ENCODE assay signal across 1 cellular context in the genomic region with DNA sequence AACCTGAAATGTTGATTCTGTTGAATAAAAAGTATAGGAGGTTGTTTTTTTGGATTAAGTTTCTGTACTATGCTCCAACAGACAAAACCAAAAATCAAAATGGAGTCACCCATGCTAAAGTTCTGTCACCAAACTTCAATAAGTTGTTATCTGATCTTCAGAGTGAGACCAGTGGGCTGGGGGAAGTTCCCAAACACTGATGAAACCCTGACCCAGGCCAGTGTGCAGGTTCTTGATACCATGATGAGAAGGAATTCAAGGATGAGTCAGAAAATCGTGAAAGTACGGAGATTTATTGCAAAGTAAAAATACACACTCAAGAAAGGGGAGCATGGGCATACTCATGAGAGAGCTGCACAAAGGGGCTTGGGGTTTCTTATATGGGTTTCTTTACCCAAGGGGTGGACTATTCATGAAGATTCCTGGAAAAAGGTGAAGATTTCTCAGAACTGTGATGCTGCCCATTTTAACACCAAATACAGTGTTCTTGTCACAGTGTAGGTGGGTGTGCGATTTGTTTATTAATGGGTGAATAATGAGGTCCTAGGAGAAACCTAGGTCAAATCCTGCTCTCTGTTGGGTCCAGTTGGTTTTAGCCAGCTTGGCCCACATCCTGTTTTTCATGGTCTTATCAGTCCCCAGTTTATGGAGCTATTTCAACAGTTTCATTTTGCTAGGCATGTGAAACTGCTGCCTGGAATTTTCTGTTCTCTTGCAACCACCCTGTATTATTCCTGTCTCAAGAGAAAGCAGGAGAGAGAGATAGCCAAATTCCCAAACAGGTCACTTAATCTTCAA.
TF ChIP-seq lines count a peak whose summit lies in the region.

No MANE protein-coding gene starts in this region.

TF ChIP-seq in K562, 482 proteins besides CTCF, POLR2A, EP300 and RAD21 (continued from another document and continues in another):
- TF ChIP-seq, protein P1, sequence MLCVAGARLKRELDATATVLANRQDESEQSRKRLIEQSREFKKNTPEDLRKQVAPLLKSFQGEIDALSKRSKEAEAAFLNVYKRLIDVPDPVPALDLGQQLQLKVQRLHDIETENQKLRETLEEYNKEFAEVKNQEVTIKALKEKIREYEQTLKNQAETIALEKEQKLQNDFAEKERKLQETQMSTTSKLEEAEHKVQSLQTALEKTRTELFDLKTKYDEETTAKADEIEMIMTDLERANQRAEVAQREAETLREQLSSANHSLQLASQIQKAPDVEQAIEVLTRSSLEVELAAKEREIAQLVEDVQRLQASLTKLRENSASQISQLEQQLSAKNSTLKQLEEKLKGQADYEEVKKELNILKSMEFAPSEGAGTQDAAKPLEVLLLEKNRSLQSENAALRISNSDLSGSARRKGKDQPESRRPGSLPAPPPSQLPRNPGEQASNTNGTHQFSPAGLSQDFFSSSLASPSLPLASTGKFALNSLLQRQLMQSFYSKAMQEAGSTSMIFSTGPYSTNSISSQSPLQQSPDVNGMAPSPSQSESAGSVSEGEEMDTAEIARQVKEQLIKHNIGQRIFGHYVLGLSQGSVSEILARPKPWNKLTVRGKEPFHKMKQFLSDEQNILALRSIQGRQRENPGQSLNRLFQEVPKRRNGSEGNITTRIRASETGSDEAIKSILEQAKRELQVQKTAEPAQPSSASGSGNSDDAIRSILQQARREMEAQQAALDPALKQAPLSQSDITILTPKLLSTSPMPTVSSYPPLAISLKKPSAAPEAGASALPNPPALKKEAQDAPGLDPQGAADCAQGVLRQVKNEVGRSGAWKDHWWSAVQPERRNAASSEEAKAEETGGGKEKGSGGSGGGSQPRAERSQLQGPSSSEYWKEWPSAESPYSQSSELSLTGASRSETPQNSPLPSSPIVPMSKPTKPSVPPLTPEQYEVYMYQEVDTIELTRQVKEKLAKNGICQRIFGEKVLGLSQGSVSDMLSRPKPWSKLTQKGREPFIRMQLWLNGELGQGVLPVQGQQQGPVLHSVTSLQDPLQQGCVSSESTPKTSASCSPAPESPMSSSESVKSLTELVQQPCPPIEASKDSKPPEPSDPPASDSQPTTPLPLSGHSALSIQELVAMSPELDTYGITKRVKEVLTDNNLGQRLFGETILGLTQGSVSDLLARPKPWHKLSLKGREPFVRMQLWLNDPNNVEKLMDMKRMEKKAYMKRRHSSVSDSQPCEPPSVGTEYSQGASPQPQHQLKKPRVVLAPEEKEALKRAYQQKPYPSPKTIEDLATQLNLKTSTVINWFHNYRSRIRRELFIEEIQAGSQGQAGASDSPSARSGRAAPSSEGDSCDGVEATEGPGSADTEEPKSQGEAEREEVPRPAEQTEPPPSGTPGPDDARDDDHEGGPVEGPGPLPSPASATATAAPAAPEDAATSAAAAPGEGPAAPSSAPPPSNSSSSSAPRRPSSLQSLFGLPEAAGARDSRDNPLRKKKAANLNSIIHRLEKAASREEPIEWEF (CRISPR knock-in tag; IDR thresholded peaks at IDR 0.05), result peak; percentile 97
- TF ChIP-seq SIN3B (IDR thresholded peaks at IDR 0.05; ENCODE audit: low read depth) (no peak), XRCC4 (IDR thresholded peaks at IDR 0.05; ENCODE audit: extremely low read depth, insufficient read depth, insufficient read length) (no peak), HNRNPL (IDR thresholded peaks at IDR 0.05; ENCODE audit: low read depth, low read length) (no peak), KAT8 (IDR thresholded peaks at IDR 0.05; ENCODE audit: low read depth) (no peak), NFE2L1 (tag; IDR thresholded peaks at IDR 0.05; ENCODE audit: borderline replicate concordance, low read depth) (peak; percentile 72), STAT5A (IDR thresholded peaks at IDR 0.05; ENCODE audit: borderline replicate concordance, low read length) (no peak), KDM2B (CRISPR knock-in tag; IDR thresholded peaks at IDR 0.05) (no peak), SP2 (IDR thresholded peaks at IDR 0.05; ENCODE audit: extremely low read depth, low read depth, low read length, poor library complexity, severe bottlenecking) (no peak), CBX1 (IDR thresholded peaks at IDR 0.05; ENCODE audit: low read depth) (no peak), MAZ (CRISPR knock-in tag; conservative IDR thresholded peaks at IDR 0.05 in 1 of 2, IDR thresholded peaks at IDR 0.05 in 1 of 2) (peak in 1 of 2 experiments; percentile 92; a peak in 2 of 4 replicates), ZNF785 (CRISPR knock-in tag; IDR thresholded peaks at IDR 0.05) (no peak), CBFA2T2 (conservative IDR thresholded peaks at IDR 0.05) (no peak), BRCA1 (IDR thresholded peaks at IDR 0.05) (no peak), BRCA1 (CRISPR knock-in tag; IDR thresholded peaks at IDR 0.05) (no peak), PHB (CRISPR knock-in tag; IDR thresholded peaks at IDR 0.05) (no peak), GTF2E2 (tag; IDR thresholded peaks at IDR 0.05) (peak; percentile 94; the same call in 1 of the 2 replicates), ZNF239 (CRISPR knock-in tag; IDR thresholded peaks at IDR 0.05) (peak; percentile 96), CBX8 (IDR thresholded peaks at IDR 0.05; ENCODE audit: borderline replicate concordance, extremely low read depth, low read depth, low read length, poor library complexity, severe bottlenecking) (no peak), NR2C2 (CRISPR knock-in tag; IDR thresholded peaks at IDR 0.05) (no peak), NR2C2 (tag; IDR thresholded peaks at IDR 0.05) (peak; percentile 88), RB1 (IDR thresholded peaks at IDR 0.05; ENCODE audit: low read depth) (no peak), KDM5B (IDR thresholded peaks at IDR 0.05; ENCODE audit: insufficient replicate concordance, low read depth, low read length) (no peak), ZNF12 (CRISPR knock-in tag; IDR thresholded peaks at IDR 0.05) (no peak), CC2D1A (IDR thresholded peaks at IDR 0.05) (peak; percentile 96), ZNF644 (tag; IDR thresholded peaks at IDR 0.05; ENCODE audit: low read depth) (peak; percentile 100), ELF1 (tag; IDR thresholded peaks at IDR 0.05) (no peak), GABPB1 (CRISPR knock-in tag; IDR thresholded peaks at IDR 0.05) (no peak), TCF3 (CRISPR knock-in tag; IDR thresholded peaks at IDR 0.05) (peak; percentile 62), BCL6 (CRISPR knock-in tag; IDR thresholded peaks at IDR 0.05) (peak; percentile 98), PTBP1 (IDR thresholded peaks at IDR 0.05; ENCODE audit: low read depth, low read length) (no peak), ZKSCAN1 (IDR thresholded peaks at IDR 0.05; ENCODE audit: low read depth, low read length) (no peak), MED1 (CRISPR knock-in tag; IDR thresholded peaks at IDR 0.05; ENCODE audit: borderline replicate concordance) (no peak), ZNF431 (CRISPR knock-in tag; IDR thresholded peaks at IDR 0.05) (no peak), HMG20A (CRISPR knock-in tag; conservative IDR thresholded peaks at IDR 0.05) (no peak; the same call in 1 of the 2 replicates), ZKSCAN8 (CRISPR knock-in tag; IDR thresholded peaks at IDR 0.05) (peak; percentile 98), JUN (IDR thresholded peaks at IDR 0.05; ENCODE audit: borderline replicate concordance, low read depth, low read length) (0 out of 2 replicates have a peak, but pooled peaks have one; percentile 6), JUN (CRISPR knock-in tag; IDR thresholded peaks at IDR 0.05; ENCODE audit: borderline replicate concordance) (no peak), HMGN3 (IDR thresholded peaks at IDR 0.05; ENCODE audit: borderline replicate concordance, extremely low read depth, insufficient read length, low read depth, low read length) (no peak)
- TF ChIP-seq, protein P2, sequence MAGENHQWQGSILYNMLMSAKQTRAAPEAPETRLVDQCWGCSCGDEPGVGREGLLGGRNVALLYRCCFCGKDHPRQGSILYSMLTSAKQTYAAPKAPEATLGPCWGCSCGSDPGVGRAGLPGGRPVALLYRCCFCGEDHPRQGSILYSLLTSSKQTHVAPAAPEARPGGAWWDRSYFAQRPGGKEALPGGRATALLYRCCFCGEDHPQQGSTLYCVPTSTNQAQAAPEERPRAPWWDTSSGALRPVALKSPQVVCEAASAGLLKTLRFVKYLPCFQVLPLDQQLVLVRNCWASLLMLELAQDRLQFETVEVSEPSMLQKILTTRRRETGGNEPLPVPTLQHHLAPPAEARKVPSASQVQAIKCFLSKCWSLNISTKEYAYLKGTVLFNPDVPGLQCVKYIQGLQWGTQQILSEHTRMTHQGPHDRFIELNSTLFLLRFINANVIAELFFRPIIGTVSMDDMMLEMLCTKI (IDR thresholded peaks at IDR 0.05; ENCODE audit: partially characterized antibody), result no peak
- TF ChIP-seq, protein P3, sequence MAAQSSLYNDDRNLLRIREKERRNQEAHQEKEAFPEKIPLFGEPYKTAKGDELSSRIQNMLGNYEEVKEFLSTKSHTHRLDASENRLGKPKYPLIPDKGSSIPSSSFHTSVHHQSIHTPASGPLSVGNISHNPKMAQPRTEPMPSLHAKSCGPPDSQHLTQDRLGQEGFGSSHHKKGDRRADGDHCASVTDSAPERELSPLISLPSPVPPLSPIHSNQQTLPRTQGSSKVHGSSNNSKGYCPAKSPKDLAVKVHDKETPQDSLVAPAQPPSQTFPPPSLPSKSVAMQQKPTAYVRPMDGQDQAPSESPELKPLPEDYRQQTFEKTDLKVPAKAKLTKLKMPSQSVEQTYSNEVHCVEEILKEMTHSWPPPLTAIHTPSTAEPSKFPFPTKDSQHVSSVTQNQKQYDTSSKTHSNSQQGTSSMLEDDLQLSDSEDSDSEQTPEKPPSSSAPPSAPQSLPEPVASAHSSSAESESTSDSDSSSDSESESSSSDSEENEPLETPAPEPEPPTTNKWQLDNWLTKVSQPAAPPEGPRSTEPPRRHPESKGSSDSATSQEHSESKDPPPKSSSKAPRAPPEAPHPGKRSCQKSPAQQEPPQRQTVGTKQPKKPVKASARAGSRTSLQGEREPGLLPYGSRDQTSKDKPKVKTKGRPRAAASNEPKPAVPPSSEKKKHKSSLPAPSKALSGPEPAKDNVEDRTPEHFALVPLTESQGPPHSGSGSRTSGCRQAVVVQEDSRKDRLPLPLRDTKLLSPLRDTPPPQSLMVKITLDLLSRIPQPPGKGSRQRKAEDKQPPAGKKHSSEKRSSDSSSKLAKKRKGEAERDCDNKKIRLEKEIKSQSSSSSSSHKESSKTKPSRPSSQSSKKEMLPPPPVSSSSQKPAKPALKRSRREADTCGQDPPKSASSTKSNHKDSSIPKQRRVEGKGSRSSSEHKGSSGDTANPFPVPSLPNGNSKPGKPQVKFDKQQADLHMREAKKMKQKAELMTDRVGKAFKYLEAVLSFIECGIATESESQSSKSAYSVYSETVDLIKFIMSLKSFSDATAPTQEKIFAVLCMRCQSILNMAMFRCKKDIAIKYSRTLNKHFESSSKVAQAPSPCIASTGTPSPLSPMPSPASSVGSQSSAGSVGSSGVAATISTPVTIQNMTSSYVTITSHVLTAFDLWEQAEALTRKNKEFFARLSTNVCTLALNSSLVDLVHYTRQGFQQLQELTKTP (IDR thresholded peaks at IDR 0.05; ENCODE audit: low read depth in 1 of 2, partially characterized antibody in 2 of 2), result no peak
- TF ChIP-seq, protein P4, sequence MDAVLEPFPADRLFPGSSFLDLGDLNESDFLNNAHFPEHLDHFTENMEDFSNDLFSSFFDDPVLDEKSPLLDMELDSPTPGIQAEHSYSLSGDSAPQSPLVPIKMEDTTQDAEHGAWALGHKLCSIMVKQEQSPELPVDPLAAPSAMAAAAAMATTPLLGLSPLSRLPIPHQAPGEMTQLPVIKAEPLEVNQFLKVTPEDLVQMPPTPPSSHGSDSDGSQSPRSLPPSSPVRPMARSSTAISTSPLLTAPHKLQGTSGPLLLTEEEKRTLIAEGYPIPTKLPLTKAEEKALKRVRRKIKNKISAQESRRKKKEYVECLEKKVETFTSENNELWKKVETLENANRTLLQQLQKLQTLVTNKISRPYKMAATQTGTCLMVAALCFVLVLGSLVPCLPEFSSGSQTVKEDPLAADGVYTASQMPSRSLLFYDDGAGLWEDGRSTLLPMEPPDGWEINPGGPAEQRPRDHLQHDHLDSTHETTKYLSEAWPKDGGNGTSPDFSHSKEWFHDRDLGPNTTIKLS (IDR thresholded peaks at IDR 0.05; ENCODE audit: borderline replicate concordance, low read depth), result no peak
- TF ChIP-seq, protein P5, sequence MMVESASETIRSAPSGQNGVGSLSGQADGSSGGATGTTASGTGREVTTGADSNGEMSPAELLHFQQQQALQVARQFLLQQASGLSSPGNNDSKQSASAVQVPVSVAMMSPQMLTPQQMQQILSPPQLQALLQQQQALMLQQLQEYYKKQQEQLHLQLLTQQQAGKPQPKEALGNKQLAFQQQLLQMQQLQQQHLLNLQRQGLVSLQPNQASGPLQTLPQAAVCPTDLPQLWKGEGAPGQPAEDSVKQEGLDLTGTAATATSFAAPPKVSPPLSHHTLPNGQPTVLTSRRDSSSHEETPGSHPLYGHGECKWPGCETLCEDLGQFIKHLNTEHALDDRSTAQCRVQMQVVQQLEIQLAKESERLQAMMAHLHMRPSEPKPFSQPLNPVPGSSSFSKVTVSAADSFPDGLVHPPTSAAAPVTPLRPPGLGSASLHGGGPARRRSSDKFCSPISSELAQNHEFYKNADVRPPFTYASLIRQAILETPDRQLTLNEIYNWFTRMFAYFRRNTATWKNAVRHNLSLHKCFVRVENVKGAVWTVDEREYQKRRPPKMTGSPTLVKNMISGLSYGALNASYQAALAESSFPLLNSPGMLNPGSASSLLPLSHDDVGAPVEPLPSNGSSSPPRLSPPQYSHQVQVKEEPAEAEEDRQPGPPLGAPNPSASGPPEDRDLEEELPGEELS (CRISPR knock-in tag; IDR thresholded peaks at IDR 0.05; ENCODE audit: borderline replicate concordance), result no peak
- TF ChIP-seq, protein P6, sequence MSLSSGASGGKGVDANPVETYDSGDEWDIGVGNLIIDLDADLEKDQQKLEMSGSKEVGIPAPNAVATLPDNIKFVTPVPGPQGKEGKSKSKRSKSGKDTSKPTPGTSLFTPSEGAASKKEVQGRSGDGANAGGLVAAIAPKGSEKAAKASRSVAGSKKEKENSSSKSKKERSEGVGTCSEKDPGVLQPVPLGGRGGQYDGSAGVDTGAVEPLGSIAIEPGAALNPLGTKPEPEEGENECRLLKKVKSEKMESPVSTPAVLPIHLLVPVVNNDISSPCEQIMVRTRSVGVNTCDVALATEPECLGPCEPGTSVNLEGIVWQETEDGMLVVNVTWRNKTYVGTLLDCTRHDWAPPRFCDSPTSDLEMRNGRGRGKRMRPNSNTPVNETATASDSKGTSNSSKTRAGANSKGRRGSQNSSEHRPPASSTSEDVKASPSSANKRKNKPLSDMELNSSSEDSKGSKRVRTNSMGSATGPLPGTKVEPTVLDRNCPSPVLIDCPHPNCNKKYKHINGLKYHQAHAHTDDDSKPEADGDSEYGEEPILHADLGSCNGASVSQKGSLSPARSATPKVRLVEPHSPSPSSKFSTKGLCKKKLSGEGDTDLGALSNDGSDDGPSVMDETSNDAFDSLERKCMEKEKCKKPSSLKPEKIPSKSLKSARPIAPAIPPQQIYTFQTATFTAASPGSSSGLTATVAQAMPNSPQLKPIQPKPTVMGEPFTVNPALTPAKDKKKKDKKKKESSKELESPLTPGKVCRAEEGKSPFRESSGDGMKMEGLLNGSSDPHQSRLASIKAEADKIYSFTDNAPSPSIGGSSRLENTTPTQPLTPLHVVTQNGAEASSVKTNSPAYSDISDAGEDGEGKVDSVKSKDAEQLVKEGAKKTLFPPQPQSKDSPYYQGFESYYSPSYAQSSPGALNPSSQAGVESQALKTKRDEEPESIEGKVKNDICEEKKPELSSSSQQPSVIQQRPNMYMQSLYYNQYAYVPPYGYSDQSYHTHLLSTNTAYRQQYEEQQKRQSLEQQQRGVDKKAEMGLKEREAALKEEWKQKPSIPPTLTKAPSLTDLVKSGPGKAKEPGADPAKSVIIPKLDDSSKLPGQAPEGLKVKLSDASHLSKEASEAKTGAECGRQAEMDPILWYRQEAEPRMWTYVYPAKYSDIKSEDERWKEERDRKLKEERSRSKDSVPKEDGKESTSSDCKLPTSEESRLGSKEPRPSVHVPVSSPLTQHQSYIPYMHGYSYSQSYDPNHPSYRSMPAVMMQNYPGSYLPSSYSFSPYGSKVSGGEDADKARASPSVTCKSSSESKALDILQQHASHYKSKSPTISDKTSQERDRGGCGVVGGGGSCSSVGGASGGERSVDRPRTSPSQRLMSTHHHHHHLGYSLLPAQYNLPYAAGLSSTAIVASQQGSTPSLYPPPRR (CRISPR knock-in tag; IDR thresholded peaks at IDR 0.05; ENCODE audit: borderline replicate concordance), result no peak
